In genomic region chr3:127762077-127762786, GRCh38 we compare ENCODE assay signal across 8 cellular contexts.
DNase-seq lines count a peak whose midpoint lies in the region; ATAC-seq and TF ChIP-seq lines count a peak whose summit lies in the region.

No MANE protein-coding gene starts in this region.

- no peak overlapping the region for H3K4me3 Mint-ChIP-seq in activated CD4-positive, alpha-beta T cell treated with anti-CD3 and anti-CD28 coated beads, Interleukin-2, amount 10 ng/mL, durations not matched to agents 7 days and 5 days

- peak; percentile 48 for ATAC-seq in HG03103 (IDR thresholded peaks at IDR 0.05; ENCODE audit: low read depth, unreplicated experiment)

- no peaks in the 10 kb centered on the region for H3K79me2 ChIP-seq in neural cell (replicated peaks; ENCODE audit: insufficient read depth, low read length)

- no peak overlapping the region for H3K4me3 ChIP-seq in neural cell (ENCODE audit: low read length)
- no peak overlapping the region for H3K4me3 ChIP-seq in BE2C (ENCODE audit: low read depth, low read length)

- H3K9me3 Mint-ChIP-seq in activated CD4-positive, alpha-beta T cell treated with anti-CD3 and anti-CD28 coated beads, Interleukin-2, amount 10 ng/mL, durations not matched to agents 7 days and 5 days = peaks cover 2% of the 10 kb centered on the region

- H4K20me1 ChIP-seq in neural cell (ENCODE audit: insufficient read depth) = no peaks in the 10 kb centered on the region

- no peak for TF ChIP-seq EP300 in neural cell (conservative IDR thresholded peaks at IDR 0.05; ENCODE audit: poor library complexity, severe bottlenecking)

- CTCF ChIA-PET in activated CD4-positive, alpha-beta T cell treated with anti-CD3 and anti-CD28 coated beads, Interleukin-2, amount 10 ng/mL, durations not matched to agents 7 days and 5 days (lab: Charles Lee) = interaction anchor here (0.8 kb wide), 1 partner anchor 9 kb away, joined by 3 read pairs; no protein-coding TSS in a partner anchor

- DNase-seq in NCI-H2196 (lab: John Stamatoyannopoulos, UW; ENCODE audit: unreplicated experiment) (peak; percentile 19), NCI-H2196 treated with DMSO at 0.1 percent for 48 hours (lab: John Stamatoyannopoulos, UW; ENCODE audit: unreplicated experiment) (no peak), amygdala (lab: John Stamatoyannopoulos, UW) (peak in 38 of 56 donors; percentile 15 to 73 (median 41)), 8988T (no peak), BE2C (no peak)
- no peak for DNase-seq in activated CD4-positive, alpha-beta T cell treated with anti-CD3 and anti-CD28 coated beads, Interleukin-2, amount 10 ng/mL, durations not matched to agents 7 days and 5 days

- H3K9ac ChIP-seq in neural cell (ENCODE audit: low read length) = peak overlapping the region; percentile 26

- TF ChIP-seq CTCF in neural cell (IDR thresholded peaks at IDR 0.05; ENCODE audit: poor library complexity, severe bottlenecking) (no peak), BE2C (IDR thresholded peaks at IDR 0.05; ENCODE audit: low read depth, low read length) (no peak)

- H3K27ac Mint-ChIP-seq in activated CD4-positive, alpha-beta T cell treated with anti-CD3 and anti-CD28 coated beads, Interleukin-2, amount 10 ng/mL, durations not matched to agents 7 days and 5 days = no peak overlapping the region

- peak overlapping the region; percentile 35 for H3K27ac ChIP-seq in neural cell (ENCODE audit: low read length)

- H3K9me3 ChIP-seq in neural cell (ENCODE audit: low read length) (peaks cover under 1% of the 10 kb centered on the region), BE2C (no peaks in the 10 kb centered on the region)

- POLR2A ChIA-PET in activated CD4-positive, alpha-beta T cell treated with anti-CD3 and anti-CD28 coated beads, Interleukin-2, amount 10 ng/mL, durations not matched to agents 7 days and 5 days (lab: Charles Lee) = no interaction called here

- no peak for TF ChIP-seq RAD21 in neural cell (conservative IDR thresholded peaks at IDR 0.05)

- no peak overlapping the region for H2AFZ ChIP-seq in neural cell (ENCODE audit: low read depth, low read length)

- no peak overlapping the region for H3K4me2 ChIP-seq in neural cell (ENCODE audit: low read length)

- H3K36me3 Mint-ChIP-seq in activated CD4-positive, alpha-beta T cell treated with anti-CD3 and anti-CD28 coated beads, Interleukin-2, amount 10 ng/mL, durations not matched to agents 7 days and 5 days (ENCODE audit: low read depth) = no peaks in the 10 kb centered on the region

- H3K36me3 ChIP-seq in neural cell (ENCODE audit: insufficient read depth, low read length) = no peaks in the 10 kb centered on the region
- H3K36me3 ChIP-seq in BE2C = no peaks in the 10 kb centered on the region

- peaks cover 9% of the 10 kb centered on the region for H3K4me1 Mint-ChIP-seq in activated CD4-positive, alpha-beta T cell treated with anti-CD3 and anti-CD28 coated beads, Interleukin-2, amount 10 ng/mL, durations not matched to agents 7 days and 5 days

- H3K4me1 ChIP-seq in BE2C = no peaks in the 10 kb centered on the region

- H3K9me2 ChIP-seq in neural cell (ENCODE audit: insufficient read depth, low read length) = no peaks in the 10 kb centered on the region

- no peaks in the 10 kb centered on the region for H3F3A ChIP-seq in neural cell (ENCODE audit: insufficient read depth, low read length, poor library complexity, severe bottlenecking)

- H3K27me3 Mint-ChIP-seq in activated CD4-positive, alpha-beta T cell treated with anti-CD3 and anti-CD28 coated beads, Interleukin-2, amount 10 ng/mL, durations not matched to agents 7 days and 5 days = peaks cover 3% of the 10 kb centered on the region

- H3K27me3 ChIP-seq in neural cell (ENCODE audit: insufficient read depth, low read depth, low read length) (no peaks in the 10 kb centered on the region), BE2C (no peaks in the 10 kb centered on the region)

TF ChIP-seq in neural cell, 6 proteins besides CTCF, POLR2A, EP300 and RAD21:
- TF ChIP-seq EZH2 (IDR thresholded peaks at IDR 0.05; ENCODE audit: borderline replicate concordance, insufficient read depth, low read length, poor library complexity, severe bottlenecking) (no peak), POLR2AphosphoS5 (IDR thresholded peaks at IDR 0.05) (no peak), TAF1 (IDR thresholded peaks at IDR 0.05; ENCODE audit: low read depth) (no peak)
TF ChIP-seq in neural cell: peak in this region for 0.

Comparison
In these comparisons a context has a peak if more than half of its experiments do, and no peak if none do; other contexts are left out.
1. DNase-seq: peak in NCI-H2196 (single experiment) and amygdala (38 of 56); none in NCI-H2196 treated with DMSO at 0.1 percent for 48 hours (single experiment), activated CD4-positive, alpha-beta T cell treated with anti-CD3 and anti-CD28 coated beads, Interleukin-2, amount 10 ng/mL, durations not matched to agents 7 days and 5 days (single experiment), 8988T (single experiment) and BE2C (single experiment).